In genomic region chr11:35272391-35272821, GRCh38 we compare ENCODE assay signal across 9 cellular contexts.
DNase-seq lines count a peak whose midpoint lies in the region; ATAC-seq and TF ChIP-seq lines count a peak whose summit lies in the region.
"Had no signal": no experiment of that assay in that cellular context is flagged by ENCODE, and none has a peak within 500 bp of the region (broad histone marks: within the 10 kb centered on the region; RNA-seq: fewer than 3 reads in every experiment).

No MANE protein-coding gene starts in this region.

- CTCF ChIA-PET in Caco-2 (lab: Charles Lee) (no interaction called here), PC-3 (lab: Charles Lee) (no interaction called here)

- BruUV-seq in Caco-2 (replicated peaks; lab: Mats Ljungman, UMichigan) (no TSS peak), PC-3 (replicated peaks; lab: Mats Ljungman, UMichigan) (no TSS peak)

- POLR2A ChIA-PET in Caco-2 (lab: Charles Lee) (no interaction called here), PC-3 (lab: Charles Lee; ENCODE audit: unreplicated experiment) (no interaction called here)

- H3K4me3 Mint-ChIP-seq in activated T-cell treated with anti-CD3 and anti-CD28 coated beads, Interleukin-2, amount 50 U/mL, for 72 hours: peak overlapping the region; percentile 36 to 63
- H3K4me3 Mint-ChIP-seq in Caco-2 (ENCODE audit: unreplicated experiment): no peak overlapping the region

- ATAC-seq in GM21367 (IDR thresholded peaks at IDR 0.05; ENCODE audit: unreplicated experiment) (peak; percentile 69), HG03575 (IDR thresholded peaks at IDR 0.05; ENCODE audit: extremely low read depth, insufficient number of reproducible peaks, low FRiP score, unreplicated experiment) (peak; percentile 86), PC-3 (no peak)
- ATAC-seq in activated T-cell treated with anti-CD3 and anti-CD28 coated beads, Interleukin-2, amount 50 U/mL, for 72 hours (replicated peaks in 1 of 2): peak; percentile 90 to 93

- peaks cover 56% of the 10 kb centered on the region for H3K4me1 Mint-ChIP-seq in activated T-cell treated with anti-CD3 and anti-CD28 coated beads, Interleukin-2, amount 50 U/mL, for 72 hours (ENCODE audit: low read depth)
- H3K4me1 Mint-ChIP-seq in Caco-2 (ENCODE audit: low read depth, unreplicated experiment): peaks cover 6% of the 10 kb centered on the region

- TF ChIP-seq CTCF in Caco-2 (IDR thresholded peaks at IDR 0.05; ENCODE audit: insufficient read depth in 1 of 2, low read depth in 1 of 2, low read length in 1 of 2, severe bottlenecking in 1 of 2, unreplicated experiment in 1 of 2) (no peak), PC-3 (conservative IDR thresholded peaks at IDR 0.05; ENCODE audit: low read depth, low read length) (no peak)

- 0 out of 2 replicates have a peak overlapping the region, but pooled peaks have one; percentile 2 for H3K4me2 ChIP-seq in BLaER1
- H3K4me2 ChIP-seq in PC-3 (ENCODE audit: low read length): no peak overlapping the region

- H3K36me3 ChIP-seq in BLaER1 (no peaks in the 10 kb centered on the region), Caco-2 (ENCODE audit: control insufficient read depth, insufficient read depth, low read length) (no peaks in the 10 kb centered on the region), PC-3 (ENCODE audit: low read depth, low read length) (no peaks in the 10 kb centered on the region)

- peaks cover 0 to 7% of the 10 kb centered on the region in 2 donors for H3K9me3 Mint-ChIP-seq in activated T-cell treated with anti-CD3 and anti-CD28 coated beads, Interleukin-2, amount 50 U/mL, for 72 hours
- peaks cover 14% of the 10 kb centered on the region for H3K9me3 Mint-ChIP-seq in Caco-2 (ENCODE audit: unreplicated experiment)

- H3F3A ChIP-seq in PC-3 (ENCODE audit: low read length, unreplicated experiment): no peaks in the 10 kb centered on the region

- peaks cover 17% of the 10 kb centered on the region for H3K27me3 Mint-ChIP-seq in activated T-cell treated with anti-CD3 and anti-CD28 coated beads, Interleukin-2, amount 50 U/mL, for 72 hours (ENCODE audit: low read depth)
- peaks cover 8% of the 10 kb centered on the region for H3K27me3 Mint-ChIP-seq in Caco-2 (ENCODE audit: insufficient read depth, unreplicated experiment)

- H3K4me1 ChIP-seq in BLaER1 (peaks cover 7% of the 10 kb centered on the region; the same call in 1 of the 2 replicates), Caco-2 (no peaks in the 10 kb centered on the region), PC-3 (ENCODE audit: insufficient read depth, low read length) (peaks cover 23% of the 10 kb centered on the region)

- H3K9ac ChIP-seq in BLaER1: no peak overlapping the region
- H3K9ac ChIP-seq in PC-3 (ENCODE audit: low read length): no peak overlapping the region

- no peaks in the 10 kb centered on the region for H3K9me3 ChIP-seq in BLaER1
- H3K9me3 ChIP-seq in Caco-2: no peaks in the 10 kb centered on the region
- H3K9me3 ChIP-seq in PC-3 (ENCODE audit: low read length): no peaks in the 10 kb centered on the region

- peak overlapping the region; percentile 77 for H3K27ac Mint-ChIP-seq in activated T-cell treated with anti-CD3 and anti-CD28 coated beads, Interleukin-2, amount 50 U/mL, for 72 hours
- no peak overlapping the region for H3K27ac Mint-ChIP-seq in Caco-2 (ENCODE audit: unreplicated experiment)

- DNase-seq in activated T-cell treated with anti-CD3 and anti-CD28 coated beads, Interleukin-2, amount 50 U/mL, for 72 hours: peak; percentile 69 to 77
- DNase-seq in stimulated activated CD8-positive, alpha-beta memory T cell treated with anti-CD3 and anti-CD28 coated beads, Interleukin-12 subunit alpha, Interleukin-12 subunit beta, amount 100 ng/mL, for 4 hours (ENCODE audit: low read depth): peak; percentile 7
- no peak for DNase-seq in amniotic stem cell (lab: John Stamatoyannopoulos, UW)
- DNase-seq in Caco-2: no peak
- DNase-seq in PC-3: no peak

- no peaks in the 10 kb centered on the region for H3K9me2 ChIP-seq in PC-3 (replicated peaks; ENCODE audit: low read length)

- H4K20me1 ChIP-seq in BLaER1 (no peaks in the 10 kb centered on the region), PC-3 (ENCODE audit: low read length) (no peaks in the 10 kb centered on the region)

- H3K4me3 ChIP-seq in BLaER1: no peak overlapping the region
- H3K4me3 ChIP-seq in Caco-2 (ENCODE audit: low read depth, low read length): no peak overlapping the region
- H3K4me3 ChIP-seq in PC-3 (ENCODE audit: low read length): no peak overlapping the region
- H3K4me3 ChIP-seq: SK-N-MC had no signal

- H3K27me3 ChIP-seq in BLaER1 (no peaks in the 10 kb centered on the region), Caco-2 (replicated peaks; ENCODE audit: control insufficient read depth, insufficient read depth, low read length) (no peaks in the 10 kb centered on the region), PC-3 (ENCODE audit: low read length) (no peaks in the 10 kb centered on the region)

- H3K27ac ChIP-seq in BLaER1 (no peak overlapping the region), PC-3 (ENCODE audit: low read length) (no peak overlapping the region)
- H3K27ac ChIP-seq: SK-N-MC had no signal

- H3K36me3 Mint-ChIP-seq in activated T-cell treated with anti-CD3 and anti-CD28 coated beads, Interleukin-2, amount 50 U/mL, for 72 hours (ENCODE audit: insufficient read depth in 2 of 2): peaks cover 0 to 2% of the 10 kb centered on the region in 2 donors
- no peaks in the 10 kb centered on the region for H3K36me3 Mint-ChIP-seq in Caco-2 (ENCODE audit: insufficient read depth, unreplicated experiment)

- no peaks in the 10 kb centered on the region for H3K79me2 ChIP-seq in PC-3 (ENCODE audit: low read length)

- no peak overlapping the region for H2AFZ ChIP-seq in PC-3 (ENCODE audit: low read length)

- intact Hi-C loops in Caco-2 (cut with micrococcal nuclease; ENCODE audit: unreplicated experiment) (no loop called here), PC-3 (cut with micrococcal nuclease) (no loop called here)

Comparison
In these comparisons a context has a peak if more than half of its experiments do, and no peak if none do; other contexts are left out.
1. DNase-seq: peak in activated T-cell treated with anti-CD3 and anti-CD28 coated beads, Interleukin-2, amount 50 U/mL, for 72 hours (2 of 2) and stimulated activated CD8-positive, alpha-beta memory T cell treated with anti-CD3 and anti-CD28 coated beads, Interleukin-12 subunit alpha, Interleukin-12 subunit beta, amount 100 ng/mL, for 4 hours (single experiment); none in amniotic stem cell (single experiment), Caco-2 (0 of 2) and PC-3 (single experiment).